ENCODE assay signal across 8 cellular contexts in the genomic region with DNA sequence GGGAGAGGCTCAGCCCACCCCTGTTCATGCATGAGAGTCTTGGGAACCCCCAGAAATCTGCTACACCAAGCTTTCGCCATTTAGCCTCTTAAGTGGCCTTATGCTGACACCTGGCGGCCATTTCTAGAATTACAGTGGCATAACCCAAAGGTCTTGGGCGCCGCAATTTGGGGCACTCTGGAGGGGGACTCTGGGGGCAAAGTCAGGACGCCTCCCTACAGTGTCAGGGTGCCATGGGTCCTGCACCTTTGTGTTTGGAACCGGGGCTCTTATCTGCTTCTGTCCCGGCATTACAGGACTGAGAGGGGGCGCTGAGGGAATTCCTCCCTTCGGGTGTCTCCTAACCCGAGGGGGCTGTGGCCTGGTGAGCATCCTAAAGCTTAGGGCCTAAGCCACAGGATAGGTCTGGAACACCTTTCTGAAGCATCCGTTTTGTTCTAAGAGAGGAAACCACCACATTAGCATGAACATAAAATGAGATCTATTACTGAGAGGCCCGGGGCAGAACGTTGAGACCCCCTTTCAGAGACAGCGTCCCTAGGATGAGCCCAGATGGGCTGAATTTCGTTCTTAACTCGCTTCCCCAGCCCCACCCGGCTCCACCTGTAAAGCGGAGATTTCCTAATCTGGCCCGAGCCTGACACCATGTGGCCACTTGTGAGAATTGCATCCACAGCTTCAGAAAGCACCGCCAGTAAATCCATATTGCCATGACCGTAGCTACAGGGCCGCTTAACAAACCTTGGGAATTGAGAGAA. TPM values are rescaled to one million over a fixed set of nuclear protein-coding genes. Genes with fewer than 3 reads are reported as not detected.
DNase-seq lines count a peak whose midpoint lies in the region; ATAC-seq and TF ChIP-seq lines count a peak whose summit lies in the region.

No MANE protein-coding gene starts in this region.

- no peak overlapping the region for H2BK5ac ChIP-seq in H9 (ENCODE audit: insufficient read length, low read length)

- no peaks in the 10 kb centered on the region for H3K4me1 ChIP-seq in H9 (ENCODE audit: insufficient read depth, low read length)
- peaks cover 0 to 62% (median 21%) of the 10 kb centered on the region in 4 donors for H3K4me1 ChIP-seq in right lobe of liver

- H3K18ac ChIP-seq in H9 (ENCODE audit: insufficient read length, low read depth, low read length): no peak overlapping the region

- H4K91ac ChIP-seq in H9 (ENCODE audit: insufficient read length, low read depth, low read length): no peak overlapping the region

- H3K27ac ChIP-seq in H9 (ENCODE audit: insufficient read length, low read depth, low read length) (no peak overlapping the region), right lobe of liver (peak overlapping the region in 1 of 3 donors; percentile 33)

- no peaks in the 10 kb centered on the region for H3K36me3 Mint-ChIP-seq in H9 (ENCODE audit: insufficient read depth in 1 of 3, low read depth in 3 of 3)

- H2BK12ac ChIP-seq in H9 (ENCODE audit: insufficient read length, low read depth, low read length): no peak overlapping the region

- no peak overlapping the region for H3K23ac ChIP-seq in H9 (ENCODE audit: insufficient read length, low read depth, low read length)

- no peaks in the 10 kb centered on the region for H3K79me1 ChIP-seq in H9 (ENCODE audit: insufficient read depth, low read depth, low read length, poor library complexity, severe bottlenecking)

- no CpG with 5 or more reads among the region's 22 CpGs for WGBS in H9 (ENCODE audit: extremely low coverage, insufficient read length, low lambda C conversion rate)
- 3% methylated on average over 15 of the region's 22 CpGs for WGBS in right lobe of liver (ENCODE audit: insufficient coverage, low coverage, low lambda C conversion rate, missing lambda C conversion rate)

- H4K20me1 ChIP-seq in H9 (ENCODE audit: control insufficient read depth, insufficient read depth, insufficient read length): no peaks in the 10 kb centered on the region

- H2BK15ac ChIP-seq in H9 (ENCODE audit: low read depth, low read length): no peak overlapping the region

- H4K8ac ChIP-seq in H9 (replicated peaks; ENCODE audit: insufficient read length, low read depth, low read length): no peak overlapping the region

- peak overlapping the region; percentile 30 for H3K4me2 ChIP-seq in H9 (ENCODE audit: insufficient read depth, insufficient read length, low read length)

- H3K36me3 ChIP-seq in right lobe of liver: peaks cover 0 to 23% (median 11%) of the 10 kb centered on the region in 4 donors

- no peak for TF ChIP-seq POLR2A in right lobe of liver (IDR thresholded peaks at IDR 0.05)

- H3T11ph ChIP-seq in H9 (ENCODE audit: low read length): no peak overlapping the region

- intact Hi-C loops in right lobe of liver (cut with DNase I): loop anchor here in 1 of 2 donors (10.0 kb wide), 1 partner anchor 317 kb away; a partner anchor contains a TSS

- no peak overlapping the region for H3K4ac ChIP-seq in H9 (ENCODE audit: low read depth, low read length)

- no peak overlapping the region for H4K5ac ChIP-seq in H9 (ENCODE audit: insufficient read length, low read depth, low read length)

- H3K23me2 ChIP-seq in H9 (ENCODE audit: insufficient read length, low read depth, low read length, poor library complexity, severe bottlenecking): no peaks in the 10 kb centered on the region

- no peaks in the 10 kb centered on the region for H3K79me2 ChIP-seq in H9 (ENCODE audit: insufficient read depth, low read length)

- no peak overlapping the region for H2BK20ac ChIP-seq in H9 (ENCODE audit: low read depth, low read length, poor library complexity, severe bottlenecking)

- no peak overlapping the region for H3K56ac ChIP-seq in H9 (ENCODE audit: insufficient read length, low read depth, low read length)

- H2AFZ ChIP-seq in H9 (ENCODE audit: low read length): no peak overlapping the region

- H3K9me3 Mint-ChIP-seq in H9: no peaks in the 10 kb centered on the region

- TF ChIP-seq CTCF in H9 (conservative IDR thresholded peaks at IDR 0.05): peak; percentile 74
- TF ChIP-seq CTCF in right lobe of liver (IDR thresholded peaks at IDR 0.05): peak; percentile 63 to 93 (median 68)

- H3K4me3 Mint-ChIP-seq in H9: no peak overlapping the region

- H3K4me1 Mint-ChIP-seq in H9: peaks cover 17 to 32% of the 10 kb centered on the region in 2 experiments

- DNase-seq in AML-193 (lab: John Stamatoyannopoulos, UW) (peak; percentile 41 to 46), H9 (peak; percentile 84), NCI-H526 treated with DMSO at 0.1 percent for 48 hours (lab: John Stamatoyannopoulos, UW) (peak; percentile 83), dermis blood vessel endothelial cell (peak; percentile 83), right lobe of liver (peak in 2 of 3 donors; percentile 68 to 83)
- DNase-seq in activated CD4-positive, alpha-beta T cell treated with anti-CD3 and anti-CD28 coated beads, Interleukin-2, amount 50 U/mL, for 24 hours (ENCODE audit: low read depth in 1 of 2, low spot score in 1 of 2): peak; percentile 68 to 74
- peak; percentile 62 to 67 (median 63) for DNase-seq in stimulated activated CD4-positive, alpha-beta T cell treated with anti-CD3 and anti-CD28 coated beads, TNF-alpha, amount 100 ng/mL, for 4 hours (ENCODE audit: low read depth in 3 of 3)

- no peaks in the 10 kb centered on the region for H3K9me3 ChIP-seq in H9 (ENCODE audit: control insufficient read depth, low read depth, low read length)
- H3K9me3 ChIP-seq in right lobe of liver: no peaks in the 10 kb centered on the region

- H3K4me3 ChIP-seq in right lobe of liver: no peak overlapping the region

- H3K27me3 ChIP-seq in H9 (ENCODE audit: insufficient read depth, low read length) (peaks cover 16% of the 10 kb centered on the region; the same call in 1 of the 2 replicates), right lobe of liver (no peaks in the 10 kb centered on the region)

- ATAC-seq in right lobe of liver (peak; percentile 52 to 64 (median 62)), HG03469 (IDR thresholded peaks at IDR 0.05; ENCODE audit: unreplicated experiment) (no peak)

- no peak overlapping the region for H3K14ac ChIP-seq in H9 (ENCODE audit: insufficient read depth, low read length)

- H3K27me3 Mint-ChIP-seq in H9 (ENCODE audit: low read depth): peaks cover 53% of the 10 kb centered on the region

- no peak overlapping the region for H3K27ac Mint-ChIP-seq in H9

- no peak overlapping the region for H2AK5ac ChIP-seq in H9 (ENCODE audit: insufficient read length, low read length)

- no peak overlapping the region for H3K9ac ChIP-seq in H9 (ENCODE audit: extremely low read depth, insufficient read length, low read length)

- H2BK120ac ChIP-seq in H9 (ENCODE audit: low read depth, low read length, poor library complexity, severe bottlenecking): no peak overlapping the region

RNA-seq across cellular contexts. Expression of a gene that starts 9.3 kb away (rescaled TPM):
- not detected in 2 replicates for total RNA-seq in H9 (2021)
- total RNA-seq in dermis blood vessel endothelial cell: not detected in 2 replicates
- not detected for total RNA-seq in right lobe of liver

RNA-seq across cellular contexts. Expression of a gene that starts 12.5 kb away (rescaled TPM):
- 2.8 and 3.1 TPM in 2 replicates for total RNA-seq in H9 (2021)
- total RNA-seq in dermis blood vessel endothelial cell: 3.5 and 11.2 TPM in 2 replicates
- 100 to 1,000 TPM in 5 of 6 experiments, 10 to 100 TPM in 1; 86.6 to 289 (median 177) TPM for total RNA-seq in right lobe of liver

RNA-seq across cellular contexts. Expression of a gene that starts 19.9 kb away (rescaled TPM):
- total RNA-seq in H9 (2021) (not detected in 2 replicates), dermis blood vessel endothelial cell (not detected in 2 replicates), right lobe of liver (under 1 TPM in 2 of 6 experiments, not detected in 4; 0.51 to 0.64 TPM)
